Comparison of ENCODE assay signal across 23 cellular contexts in genomic region chrX:1427756-1428155, GRCh38. TPM values are rescaled to one million over a fixed set of nuclear protein-coding genes. Genes with fewer than 3 reads are reported as not detected.
A peak's percentile ranks its signal among the peaks of the same experiment; 100 is the strongest.
DNase-seq lines count a peak whose midpoint lies in the region; ATAC-seq, FAIRE-seq and TF ChIP-seq lines count a peak whose summit lies in the region.
"Had no signal": no experiment of that assay in that cellular context is flagged by ENCODE, and none has a peak within 500 bp of the region (broad histone marks: within the 10 kb centered on the region; RNA-seq: fewer than 3 reads in every experiment).

No MANE protein-coding gene starts in this region.

- no peak overlapping the region for H3K4me3 Mint-ChIP-seq in activated T-cell treated with anti-CD3 and anti-CD28 coated beads, Interleukin-2, amount 50 U/mL, for 24 hours
- H3K4me3 Mint-ChIP-seq: CD4-positive, alpha-beta T cell had no signal

- TF ChIP-seq EP300 in HepG2 (IDR thresholded peaks at IDR 0.05; ENCODE audit: low read depth in 2 of 2, low read length in 2 of 2) (no peak), HepG2 (CRISPR knock-in tag; IDR thresholded peaks at IDR 0.05; ENCODE audit: borderline replicate concordance) (no peak)

- H3K27me3 ChIP-seq in RWPE2 (ENCODE audit: insufficient read depth, poor library complexity, severe bottlenecking): no peaks in the 10 kb centered on the region
- H3K27me3 ChIP-seq in HepG2 (ENCODE audit: control insufficient read depth in 1 of 2, insufficient read depth in 2 of 2, low read length in 2 of 2): no peaks in the 10 kb centered on the region
- H3K27me3 ChIP-seq in spleen (replicated peaks in 1 of 7): no peaks in the 10 kb centered on the region

- H3K36me3 Mint-ChIP-seq in activated T-cell treated with anti-CD3 and anti-CD28 coated beads, Interleukin-2, amount 50 U/mL, for 24 hours (ENCODE audit: low read depth): peaks cover 78% of the 10 kb centered on the region

- no peak overlapping the region for H2AFZ ChIP-seq in HepG2 (ENCODE audit: low read length)

- no peaks in the 10 kb centered on the region for H3K4me1 ChIP-seq in RWPE2 (ENCODE audit: insufficient read depth, poor library complexity, severe bottlenecking)
- H3K4me1 ChIP-seq in HepG2 (ENCODE audit: insufficient read depth, low read length): no peaks in the 10 kb centered on the region
- H3K4me1 ChIP-seq in spleen: no peaks in the 10 kb centered on the region
- H3K4me1 ChIP-seq: Caco-2 had no signal

- no peak overlapping the region for H3K27ac ChIP-seq in RWPE2 (ENCODE audit: poor library complexity, severe bottlenecking)
- no peak overlapping the region for H3K27ac ChIP-seq in HepG2 (ENCODE audit: extremely low read length, insufficient read depth, low read length)
- H3K27ac ChIP-seq in spleen: no peak overlapping the region

- peak; percentile 26 for DNase-seq in activated T-cell treated with anti-CD3 and anti-CD28 coated beads, Interleukin-2, amount 50 U/mL, for 24 hours
- DNase-seq in activated T-cell treated with anti-CD3 and anti-CD28 coated beads for 4 hours (no peak), RWPE2 (ENCODE audit: low spot score) (peak; percentile 66), HepG2 (ENCODE audit: low spot score) (no peak), spleen (peak; percentile 69), HPDE6-E6E7 (ENCODE audit: extremely low spot score) (no peak)
- DNase-seq in activated CD4-positive, alpha-beta T cell treated with anti-CD3 and anti-CD28 coated beads, Interleukin-2, amount 50 U/mL, for 1 hour: no peak
- DNase-seq: Caco-2, GOT3, MM.1S, NCI-H1092, NCI-H146, NCI-H2029 treated with DMSO at 0.1 percent for 48 hours, NCI-H2171, NCI-H446 treated with DMSO at 0.1 percent for 48 hours, NCI-H69, Right ventricle myocardium superior had no signal

- no peaks in the 10 kb centered on the region for H3K27me3 Mint-ChIP-seq in activated T-cell treated with anti-CD3 and anti-CD28 coated beads, Interleukin-2, amount 50 U/mL, for 24 hours
- H3K27me3 Mint-ChIP-seq: CD4-positive, alpha-beta T cell had no signal

- H3K9me3 Mint-ChIP-seq in activated T-cell treated with anti-CD3 and anti-CD28 coated beads, Interleukin-2, amount 50 U/mL, for 24 hours: peaks cover 4% of the 10 kb centered on the region

- POLR2A ChIA-PET in HepG2 (lab: Yijun Ruan, JAX): no interaction called here

- TF ChIP-seq CTCF in RWPE2 (IDR thresholded peaks at IDR 0.05; ENCODE audit: poor library complexity, severe bottlenecking) (no peak), HepG2 (CRISPR knock-in tag; IDR thresholded peaks at IDR 0.05) (no peak), spleen (IDR thresholded peaks at IDR 0.05 in 8 of 11, conservative IDR thresholded peaks at IDR 0.05 in 3 of 11) (no peak)

- no peak for TF ChIP-seq POLR2A in HepG2 (IDR thresholded peaks at IDR 0.05; ENCODE audit: insufficient read depth in 1 of 2, low read depth in 2 of 2, low read length in 2 of 2)
- no peak for TF ChIP-seq POLR2A in spleen (IDR thresholded peaks at IDR 0.05)

- no peak for FAIRE-seq in HepG2 (lab: Jason Lieb, UNC)
- FAIRE-seq: A204.1, GM12891, GM18507 had no signal

- TF ChIP-seq RAD21 in HepG2 (CRISPR knock-in tag; IDR thresholded peaks at IDR 0.05): no peak

- CTCF ChIA-PET in HepG2 (lab: Yijun Ruan, JAX; ENCODE audit: low intra/inter-chr PET ratio, low total read pairs): no interaction called here

- H3K4me3 ChIP-seq in RWPE2 (ENCODE audit: severe bottlenecking) (no peak overlapping the region), HepG2 (replicated peaks in 1 of 3; ENCODE audit: insufficient read depth in 1 of 3, low read depth in 2 of 3, low read length in 3 of 3) (no peak overlapping the region), spleen (no peak overlapping the region)

- in situ Hi-C loops in HepG2 (cut with HindIII; ENCODE audit: extremely low pct_ligation_motif_present, low pct_unique_long_range_greater_than_20kb): no loop called here

- 96% methylated on average over 29 of the region's 32 CpGs for WGBS in HepG2 (ENCODE audit: low lambda C conversion rate)
- WGBS in spleen, 5 donors: 94 to 98% (median 95%) methylated on average over 20 to 32 of the region's 32 CpGs

- H3K27ac Mint-ChIP-seq in activated T-cell treated with anti-CD3 and anti-CD28 coated beads, Interleukin-2, amount 50 U/mL, for 24 hours: no peak overlapping the region
- H3K27ac Mint-ChIP-seq: CD4-positive, alpha-beta T cell had no signal

- no peak overlapping the region for H3K9ac ChIP-seq in HepG2 (ENCODE audit: insufficient read depth, low read depth, low read length)

- H3K36me3 ChIP-seq in RWPE2 (ENCODE audit: low read depth) (peaks cover 41% of the 10 kb centered on the region), HepG2 (replicated peaks in 1 of 2; ENCODE audit: control insufficient read depth in 1 of 2, insufficient read depth in 2 of 2, low read length in 2 of 2) (0 out of 5 replicates have a peak, but pooled peaks cover 0 to 4% of the 10 kb centered on the region in 2 experiments), spleen (peaks cover 0 to 70% (median 31%) of the 10 kb centered on the region in 6 donors)

- H3K4me2 ChIP-seq in HepG2 (ENCODE audit: low read depth, low read length): no peak overlapping the region

- intact Hi-C loops in HepG2 (cut with micrococcal nuclease; ENCODE audit: unreplicated experiment): no loop called here
- intact Hi-C loops in spleen (cut with DNase I; ENCODE audit: low total_unique reads): no loop called here

- BruUV-seq in HepG2 (replicated peaks; lab: Mats Ljungman, UMichigan): no TSS peak

- H4K20me1 ChIP-seq in HepG2 (ENCODE audit: insufficient read depth, low read length): no peaks in the 10 kb centered on the region

- no peaks in the 10 kb centered on the region for H3K79me2 ChIP-seq in HepG2 (ENCODE audit: insufficient read depth, low read length)

- H3K4me1 Mint-ChIP-seq in activated T-cell treated with anti-CD3 and anti-CD28 coated beads, Interleukin-2, amount 50 U/mL, for 24 hours (ENCODE audit: low read depth): no peaks in the 10 kb centered on the region

- H3K9me3 ChIP-seq in RWPE2 (ENCODE audit: severe bottlenecking) (peaks cover 4% of the 10 kb centered on the region), HepG2 (ENCODE audit: low read length) (peaks cover 8% of the 10 kb centered on the region; the same call in 1 of the 2 replicates), spleen (peaks cover 0 to 13% (median 8%) of the 10 kb centered on the region in 8 donors)

- ATAC-seq in RWPE2 (ENCODE audit: low read depth): no peak
- no peak for ATAC-seq in HepG2
- ATAC-seq in HG02973 (IDR thresholded peaks at IDR 0.05; ENCODE audit: unreplicated experiment): no peak
- ATAC-seq: Panc1 had no signal

TF ChIP-seq in HepG2, 621 proteins besides CTCF, POLR2A, EP300 and RAD21 (continues in another document):
- TF ChIP-seq ZNF552 (CRISPR knock-in tag; IDR thresholded peaks at IDR 0.05; ENCODE audit: borderline replicate concordance): no peak

RNA-seq across cellular contexts. Expression of gene ASMTL, which starts 25.0 kb away (rescaled TPM):
- total RNA-seq in HepG2 (2016; rRNA removed; fragmentation: Illumina TruSeq; extraction: Trizol): 5.6 and 6.3 TPM in 2 replicates
- 1.3 and 1.9 TPM in 2 replicates for total RNA-seq in HepG2 (2016; cell fraction: cytosol; rRNA removed; fragmentation: Illumina TruSeq; extraction: Trizol; ENCODE audit: low read depth)
- 5.5 and 6.1 TPM in 2 replicates for total RNA-seq in HepG2 (2016; cell fraction: insoluble cytoplasmic fraction; rRNA removed; fragmentation: Illumina TruSeq; extraction: Trizol)
- 2.5 and 2.6 TPM in 2 replicates for total RNA-seq in HepG2 (2016; cell fraction: membrane; rRNA removed; fragmentation: Illumina TruSeq; extraction: Trizol)
- total RNA-seq in HepG2 (2016; cell fraction: nucleus; rRNA removed; fragmentation: Illumina TruSeq; extraction: Trizol): 4.9 and 6.4 TPM in 2 replicates
- polyA plus RNA-seq in HepG2 (2011; rRNA removed): 16.3 and 16.4 TPM in 2 replicates
- polyA plus RNA-seq in HepG2 (2011; cell fraction: cytosol; rRNA removed): 10.6 and 17.6 TPM in 2 replicates
- polyA plus RNA-seq in HepG2 (2011; cell fraction: nucleus; rRNA removed): 20.1 and 27.5 TPM in 2 replicates
- 11.5 and 12.3 TPM in 2 replicates for polyA plus RNA-seq in HepG2 (2012)
- polyA plus RNA-seq in HepG2 (2016; cell fraction: cytosol; fragmentation: Illumina TruSeq; extraction: Trizol; ENCODE audit: low read depth): 1.6 and 2.0 TPM in 2 replicates
- polyA plus RNA-seq in HepG2 (2016; cell fraction: insoluble cytoplasmic fraction; fragmentation: Illumina TruSeq; extraction: Trizol; ENCODE audit: low read depth): 10.7 and 11.3 TPM in 2 replicates
- polyA plus RNA-seq in HepG2 (2016; cell fraction: membrane; fragmentation: Illumina TruSeq; extraction: Trizol; ENCODE audit: low read depth): 2.3 and 2.4 TPM in 2 replicates
- 11.5 and 12.7 TPM in 2 replicates for polyA plus RNA-seq in HepG2 (2016; cell fraction: nucleus; fragmentation: Illumina TruSeq; extraction: Trizol; ENCODE audit: insufficient read depth, low read depth)
- polyA minus RNA-seq in HepG2 (2011; rRNA and poly(A)+ RNA removed; ENCODE audit: low replicate concordance): 9.3 and 19.0 TPM in 2 replicates
- 10.4 and 11.7 TPM in 2 replicates for polyA minus RNA-seq in HepG2 (2011; cell fraction: cytosol; rRNA and poly(A)+ RNA removed)
- 8.6 and 12.7 TPM in 2 replicates for polyA minus RNA-seq in HepG2 (2011; cell fraction: nucleus; rRNA and poly(A)+ RNA removed)
- 10 to 100 TPM; 21.3 to 35.5 (median 27.9) TPM for total RNA-seq in spleen
- polyA plus RNA-seq in spleen: 10 to 100 TPM; 25.0 to 28.8 (median 26.6) TPM

RNA-seq across cellular contexts. Expression of gene SLC25A6, which starts 35.8 kb away (rescaled TPM):
- 138 and 149 TPM in 2 replicates for total RNA-seq in HepG2 (2016; rRNA removed; fragmentation: Illumina TruSeq; extraction: Trizol)
- total RNA-seq in HepG2 (2016; cell fraction: cytosol; rRNA removed; fragmentation: Illumina TruSeq; extraction: Trizol; ENCODE audit: low read depth): 172 and 192 TPM in 2 replicates
- 133 and 147 TPM in 2 replicates for total RNA-seq in HepG2 (2016; cell fraction: insoluble cytoplasmic fraction; rRNA removed; fragmentation: Illumina TruSeq; extraction: Trizol)
- total RNA-seq in HepG2 (2016; cell fraction: membrane; rRNA removed; fragmentation: Illumina TruSeq; extraction: Trizol): 398 and 417 TPM in 2 replicates
- total RNA-seq in HepG2 (2016; cell fraction: nucleus; rRNA removed; fragmentation: Illumina TruSeq; extraction: Trizol): 70.1 and 77.0 TPM in 2 replicates
- polyA plus RNA-seq in HepG2 (2011; rRNA removed): 581 and 646 TPM in 2 replicates
- polyA plus RNA-seq in HepG2 (2011; cell fraction: cytosol; rRNA removed): 843 and 1,123 TPM in 2 replicates
- polyA plus RNA-seq in HepG2 (2011; cell fraction: nucleus; rRNA removed): 370 and 374 TPM in 2 replicates
- polyA plus RNA-seq in HepG2 (2012): 420 and 577 TPM in 2 replicates
- 585 and 646 TPM in 2 replicates for polyA plus RNA-seq in HepG2 (2016; cell fraction: cytosol; fragmentation: Illumina TruSeq; extraction: Trizol; ENCODE audit: low read depth)
- 347 and 418 TPM in 2 replicates for polyA plus RNA-seq in HepG2 (2016; cell fraction: insoluble cytoplasmic fraction; fragmentation: Illumina TruSeq; extraction: Trizol; ENCODE audit: low read depth)
- polyA plus RNA-seq in HepG2 (2016; cell fraction: membrane; fragmentation: Illumina TruSeq; extraction: Trizol; ENCODE audit: low read depth): 997 and 1,138 TPM in 2 replicates
- 257 and 286 TPM in 2 replicates for polyA plus RNA-seq in HepG2 (2016; cell fraction: nucleus; fragmentation: Illumina TruSeq; extraction: Trizol; ENCODE audit: insufficient read depth, low read depth)
- polyA minus RNA-seq in HepG2 (2011; rRNA and poly(A)+ RNA removed; ENCODE audit: low replicate concordance): 353 and 783 TPM in 2 replicates
- polyA minus RNA-seq in HepG2 (2011; cell fraction: cytosol; rRNA and poly(A)+ RNA removed): 413 and 414 TPM in 2 replicates
- 151 and 162 TPM in 2 replicates for polyA minus RNA-seq in HepG2 (2011; cell fraction: nucleus; rRNA and poly(A)+ RNA removed)
- 100 to 1,000 TPM; 255 to 309 (median 297) TPM for total RNA-seq in spleen
- 100 to 1,000 TPM; 396 to 443 (median 425) TPM for polyA plus RNA-seq in spleen

Comparison
In these comparisons a context has a peak if more than half of its experiments do, and no peak if none do; other contexts are left out.
1. DNase-seq: peak in activated T-cell treated with anti-CD3 and anti-CD28 coated beads, Interleukin-2, amount 50 U/mL, for 24 hours (single experiment), RWPE2 (single experiment) and spleen (single experiment); none in activated T-cell treated with anti-CD3 and anti-CD28 coated beads for 4 hours (single experiment), HepG2 (single experiment), HPDE6-E6E7 (single experiment) and activated CD4-positive, alpha-beta T cell treated with anti-CD3 and anti-CD28 coated beads, Interleukin-2, amount 50 U/mL, for 1 hour (single experiment).